Comparison of ENCODE assay signal across 20 cellular contexts in the genomic region with DNA sequence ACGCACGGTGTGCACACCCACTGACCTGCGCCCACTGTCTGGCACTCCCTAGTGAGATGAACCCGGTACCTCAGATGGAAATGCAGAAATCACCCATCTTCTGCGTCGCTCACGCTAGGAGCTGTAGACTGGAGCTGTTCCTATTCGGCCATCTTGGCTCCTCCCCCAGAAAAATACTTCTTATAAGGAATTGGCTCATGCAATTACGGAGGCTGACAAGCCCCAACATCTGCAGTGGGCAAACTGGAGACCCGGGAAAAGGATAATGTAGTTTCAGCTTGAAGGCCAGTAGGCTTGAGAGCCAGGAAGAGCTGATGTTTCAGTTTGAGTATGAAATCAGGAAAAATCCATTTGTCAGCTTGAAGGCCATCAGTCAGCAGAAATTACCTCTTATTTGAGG. TPM values are rescaled to one million over a fixed set of nuclear protein-coding genes. Genes with fewer than 3 reads are reported as not detected.
"Had no signal": no experiment of that assay in that cellular context is flagged by ENCODE, and none has a peak within 500 bp of the region (broad histone marks: within the 10 kb centered on the region; RNA-seq: fewer than 3 reads in every experiment).

No MANE protein-coding gene starts in this region.

RNA-seq across cellular contexts. Expression of gene OR9Q1, which starts 23.7 kb away (rescaled TPM):
- total RNA-seq: colonic mucosa, dermis microvascular lymphatic vessel endothelial cell, endodermal cell, esophagus mucosa, esophagus squamous epithelium, gastrocnemius medialis, glomerular endothelial cell, heart right ventricle, kidney epithelial cell, left cardiac atrium, left lung, left ventricle myocardium superior, lower leg skin, lower lobe of right lung, lung microvascular endothelial cell, mesenteric fat pad, mesothelial cell of epicardium, mucosa of descending colon, myocyte had no signal
- polyA plus RNA-seq: heart right ventricle, keratinocyte had no signal

RNA-seq across cellular contexts. Expression of gene OR6Q1, which starts 30.7 kb away (rescaled TPM):
- total RNA-seq: colonic mucosa, dermis microvascular lymphatic vessel endothelial cell, endodermal cell, esophagus mucosa, esophagus squamous epithelium, gastrocnemius medialis, glomerular endothelial cell, heart right ventricle, kidney epithelial cell, left cardiac atrium, left lung, left ventricle myocardium superior, lower leg skin, lower lobe of right lung, lung microvascular endothelial cell, mesenteric fat pad, mesothelial cell of epicardium, mucosa of descending colon, myocyte had no signal
- polyA plus RNA-seq: heart right ventricle, keratinocyte had no signal
